1 cellular context compared by ENCODE assay signal in genomic region chr2:233938676-233939370, GRCh38.
TF ChIP-seq lines count a peak whose summit lies in the region.

No MANE protein-coding gene starts in this region.

TF ChIP-seq in GM23338, 12 proteins besides CTCF, POLR2A, EP300 and RAD21 (continued from another document):
- TF ChIP-seq REST (IDR thresholded peaks at IDR 0.05; ENCODE audit: unreplicated experiment) (no peak), JUNB (IDR thresholded peaks at IDR 0.05; ENCODE audit: unreplicated experiment) (no peak), ZNF114 (CRISPR knock-in tag; IDR thresholded peaks at IDR 0.05) (no peak), STAT1 (IDR thresholded peaks at IDR 0.05; ENCODE audit: unreplicated experiment) (no peak), EZH2phosphoT487 (IDR thresholded peaks at IDR 0.05; ENCODE audit: unreplicated experiment) (no peak), CREB1 (CRISPR knock-in tag; IDR thresholded peaks at IDR 0.05; ENCODE audit: low read depth) (no peak), EZH2 (IDR thresholded peaks at IDR 0.05; ENCODE audit: low read depth, unreplicated experiment) (no peak), ETS1 (IDR thresholded peaks at IDR 0.05) (no peak)
